Comparison of ENCODE assay signal across 33 cellular contexts in genomic region chrX:77930581-77930980, GRCh38. TPM values are rescaled to one million over a fixed set of nuclear protein-coding genes. Genes with fewer than 3 reads are reported as not detected.
"Had no signal": no experiment of that assay in that cellular context is flagged by ENCODE, and none has a peak within 500 bp of the region (broad histone marks: within the 10 kb centered on the region; RNA-seq: fewer than 3 reads in every experiment).

No MANE protein-coding gene starts in this region.

- ATAC-seq: foreskin keratinocyte; gastroesophageal sphincter; heart left ventricle; left lobe of liver; naive thymus-derived CD8-positive, alpha-beta T cell; psoas muscle; right cardiac atrium; stimulated activated memory B cell treated with anti-CD40 and anti-IgM and Interleukin-4, amounts not matched to agents 10 μg/mL and 1 μg/mL and 100 μg/mL, for 72 hours; stimulated activated naive CD8-positive, alpha-beta T cell treated with anti-CD3 and anti-CD28 coated beads, Interleukin-15, Interleukin-2, amounts not matched to agents 100 U/mL and 50 U/mL, for 24 hours had no signal

- FAIRE-seq: kidney had no signal

- H3K4me3 ChIP-seq: coronary artery, esophagus muscularis mucosa, gastroesophageal sphincter, heart left ventricle, hepatocyte, ovary, psoas muscle, skin epidermis, spleen, testis, tibial artery had no signal

- H3K27ac ChIP-seq: coronary artery, esophagus muscularis mucosa, foreskin keratinocyte, gastroesophageal sphincter, heart left ventricle, hepatocyte, ovary, psoas muscle, skin epidermis, spleen, testis, tibial artery had no signal

- H3K36me3 ChIP-seq: esophagus muscularis mucosa, gastroesophageal sphincter, heart left ventricle, ovary, spleen, tibial artery had no signal

- H3K9me3 ChIP-seq: esophagus muscularis mucosa, gastroesophageal sphincter, heart left ventricle, ovary, psoas muscle, spleen, testis, tibial artery had no signal

- H3K4me1 ChIP-seq: esophagus muscularis mucosa, foreskin keratinocyte, gastroesophageal sphincter, heart left ventricle, psoas muscle, testis, tibial artery had no signal

- H3K79me2 ChIP-seq: hepatocyte had no signal

- H3K4me2 ChIP-seq: hepatocyte had no signal

- DNase-seq: dermis blood vessel endothelial cell; effector memory CD4-positive, alpha-beta T cell; foreskin keratinocyte; heart left ventricle; kidney; mammary epithelial cell; naive thymus-derived CD8-positive, alpha-beta T cell; nephron progenitor cell; occipital lobe; ovary; posterior cingulate gyrus; psoas muscle; right cardiac atrium; spleen; stimulated activated CD4-positive, alpha-beta T cell treated with anti-CD3 and anti-CD28 coated beads, Interleukin-4, amount 100 ng/mL, for 4 hours; stimulated activated naive CD8-positive, alpha-beta T cell treated with anti-CD3 and anti-CD28 coated beads, Interleukin-15, Interleukin-2, amounts not matched to agents 100 U/mL and 50 U/mL, for 24 hours; substantia nigra; testis; tibial artery had no signal

- H2AFZ ChIP-seq: hepatocyte had no signal

- H3K27me3 ChIP-seq: esophagus muscularis mucosa, foreskin keratinocyte, gastroesophageal sphincter, heart left ventricle, hepatocyte, ovary, spleen, testis, tibial artery had no signal

RNA-seq across cellular contexts. Expression of gene PGAM4, which starts 38.9 kb away (rescaled TPM):
- total RNA-seq: dermis blood vessel endothelial cell; endothelial cell of umbilical vein; esophagus muscularis mucosa; fibroblast of lung; foreskin keratinocyte; gastroesophageal sphincter; heart left ventricle; hepatocyte; kidney; left lobe of liver; liver; mammary epithelial cell; mesenteric fat pad; myocyte; naive thymus-derived CD8-positive, alpha-beta T cell; occipital lobe; psoas muscle; renal cortical epithelial cell; spleen; urinary bladder had no signal
- polyA plus RNA-seq: hepatocyte; liver; naive thymus-derived CD8-positive, alpha-beta T cell; ovary; right cardiac atrium; spleen had no signal
